In the genomic region with DNA sequence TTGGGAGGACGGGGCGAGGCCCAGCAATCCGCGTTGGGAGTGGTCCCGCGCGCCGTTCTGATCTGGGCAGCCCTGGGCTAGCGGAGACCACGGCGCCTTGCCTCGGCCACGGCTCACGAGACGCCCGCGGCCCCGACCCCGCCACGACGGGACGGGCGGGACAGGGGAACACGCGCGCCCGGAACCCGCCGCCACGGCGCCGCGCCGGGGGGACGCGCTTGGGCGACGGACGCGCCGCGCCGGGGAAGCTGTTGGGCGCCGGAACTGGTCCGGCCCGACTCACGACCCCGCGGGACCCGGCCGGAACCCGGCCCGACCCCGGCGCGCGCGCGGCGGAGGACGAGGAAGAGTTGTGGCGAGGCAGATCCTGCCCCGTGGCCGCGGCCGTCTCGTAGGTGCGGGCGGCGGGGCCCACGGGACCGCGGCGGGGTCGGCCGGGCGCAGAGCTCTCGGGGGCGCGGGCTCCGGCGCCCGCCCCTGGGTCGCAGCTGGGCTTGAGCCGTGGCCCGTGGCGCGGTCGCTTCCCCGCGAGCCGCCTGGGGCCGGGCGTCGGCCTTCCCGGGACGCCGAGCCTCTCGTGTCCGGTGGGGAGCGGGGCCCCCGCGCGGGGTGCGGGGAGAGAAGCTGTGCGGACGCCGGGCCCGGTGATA, we compare ENCODE assay signal across 1 cellular context.
TF ChIP-seq lines count a peak whose summit lies in the region.

A gene (plus strand): TSS at position 251 of the 650 bp plus-strand sequence. CDS start 6,830 bp downstream, outside the sequence.

TF ChIP-seq in HEK293, 187 proteins besides CTCF, POLR2A, EP300 and RAD21 (continued from another document):
- TF ChIP-seq, protein P1, sequence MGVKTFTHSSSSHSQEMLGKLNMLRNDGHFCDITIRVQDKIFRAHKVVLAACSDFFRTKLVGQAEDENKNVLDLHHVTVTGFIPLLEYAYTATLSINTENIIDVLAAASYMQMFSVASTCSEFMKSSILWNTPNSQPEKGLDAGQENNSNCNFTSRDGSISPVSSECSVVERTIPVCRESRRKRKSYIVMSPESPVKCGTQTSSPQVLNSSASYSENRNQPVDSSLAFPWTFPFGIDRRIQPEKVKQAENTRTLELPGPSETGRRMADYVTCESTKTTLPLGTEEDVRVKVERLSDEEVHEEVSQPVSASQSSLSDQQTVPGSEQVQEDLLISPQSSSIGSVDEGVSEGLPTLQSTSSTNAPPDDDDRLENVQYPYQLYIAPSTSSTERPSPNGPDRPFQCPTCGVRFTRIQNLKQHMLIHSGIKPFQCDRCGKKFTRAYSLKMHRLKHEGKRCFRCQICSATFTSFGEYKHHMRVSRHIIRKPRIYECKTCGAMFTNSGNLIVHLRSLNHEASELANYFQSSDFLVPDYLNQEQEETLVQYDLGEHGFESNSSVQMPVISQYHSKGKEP (tag by site-specific recombination; IDR thresholded peaks at IDR 0.05): peak; percentile 56
- no peak for TF ChIP-seq REPIN1 (tag by site-specific recombination; IDR thresholded peaks at IDR 0.05; ENCODE audit: low read depth)
- TF ChIP-seq, protein P2, sequence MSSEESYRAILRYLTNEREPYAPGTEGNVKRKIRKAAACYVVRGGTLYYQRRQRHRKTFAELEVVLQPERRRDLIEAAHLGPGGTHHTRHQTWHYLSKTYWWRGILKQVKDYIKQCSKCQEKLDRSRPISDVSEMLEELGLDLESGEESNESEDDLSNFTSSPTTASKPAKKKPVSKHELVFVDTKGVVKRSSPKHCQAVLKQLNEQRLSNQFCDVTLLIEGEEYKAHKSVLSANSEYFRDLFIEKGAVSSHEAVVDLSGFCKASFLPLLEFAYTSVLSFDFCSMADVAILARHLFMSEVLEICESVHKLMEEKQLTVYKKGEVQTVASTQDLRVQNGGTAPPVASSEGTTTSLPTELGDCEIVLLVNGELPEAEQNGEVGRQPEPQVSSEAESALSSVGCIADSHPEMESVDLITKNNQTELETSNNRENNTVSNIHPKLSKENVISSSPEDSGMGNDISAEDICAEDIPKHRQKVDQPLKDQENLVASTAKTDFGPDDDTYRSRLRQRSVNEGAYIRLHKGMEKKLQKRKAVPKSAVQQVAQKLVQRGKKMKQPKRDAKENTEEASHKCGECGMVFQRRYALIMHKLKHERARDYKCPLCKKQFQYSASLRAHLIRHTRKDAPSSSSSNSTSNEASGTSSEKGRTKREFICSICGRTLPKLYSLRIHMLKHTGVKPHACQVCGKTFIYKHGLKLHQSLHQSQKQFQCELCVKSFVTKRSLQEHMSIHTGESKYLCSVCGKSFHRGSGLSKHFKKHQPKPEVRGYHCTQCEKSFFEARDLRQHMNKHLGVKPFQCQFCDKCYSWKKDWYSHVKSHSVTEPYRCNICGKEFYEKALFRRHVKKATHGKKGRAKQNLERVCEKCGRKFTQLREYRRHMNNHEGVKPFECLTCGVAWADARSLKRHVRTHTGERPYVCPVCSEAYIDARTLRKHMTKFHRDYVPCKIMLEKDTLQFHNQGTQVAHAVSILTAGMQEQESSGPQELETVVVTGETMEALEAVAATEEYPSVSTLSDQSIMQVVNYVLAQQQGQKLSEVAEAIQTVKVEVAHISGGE (tag by site-specific recombination; conservative IDR thresholded peaks at IDR 0.05; ENCODE audit: low read depth): peak; percentile 86
- TF ChIP-seq ZNF560 (tag by site-specific recombination; IDR thresholded peaks at IDR 0.05; ENCODE audit: borderline replicate concordance): no peak
- no peak for TF ChIP-seq ZNF776 (tag by site-specific recombination; IDR thresholded peaks at IDR 0.05; ENCODE audit: borderline replicate concordance)
- TF ChIP-seq ZNF133 (tag by site-specific recombination; IDR thresholded peaks at IDR 0.05): no peak
- no peak for TF ChIP-seq ZNF175 (tag by site-specific recombination; IDR thresholded peaks at IDR 0.05)
- TF ChIP-seq ZNF76 (tag by site-specific recombination; IDR thresholded peaks at IDR 0.05; ENCODE audit: borderline replicate concordance, low read depth): no peak
- TF ChIP-seq ZNF660 (tag by site-specific recombination; IDR thresholded peaks at IDR 0.05): peak; percentile 73; the same call in 1 of the 2 replicates
- TF ChIP-seq ZSCAN30 (tag by site-specific recombination; IDR thresholded peaks at IDR 0.05): peak; percentile 48; the same call in 1 of the 2 replicates
- TF ChIP-seq ZBTB48 (tag by site-specific recombination; IDR thresholded peaks at IDR 0.05): no peak
- TF ChIP-seq, protein P3, sequence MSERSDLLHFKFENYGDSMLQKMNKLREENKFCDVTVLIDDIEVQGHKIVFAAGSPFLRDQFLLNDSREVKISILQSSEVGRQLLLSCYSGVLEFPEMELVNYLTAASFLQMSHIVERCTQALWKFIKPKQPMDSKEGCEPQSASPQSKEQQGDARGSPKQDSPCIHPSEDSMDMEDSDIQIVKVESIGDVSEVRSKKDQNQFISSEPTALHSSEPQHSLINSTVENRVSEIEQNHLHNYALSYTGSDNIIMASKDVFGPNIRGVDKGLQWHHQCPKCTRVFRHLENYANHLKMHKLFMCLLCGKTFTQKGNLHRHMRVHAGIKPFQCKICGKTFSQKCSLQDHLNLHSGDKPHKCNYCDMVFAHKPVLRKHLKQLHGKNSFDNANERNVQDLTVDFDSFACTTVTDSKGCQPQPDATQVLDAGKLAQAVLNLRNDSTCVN (tag by site-specific recombination; optimal IDR thresholded peaks at IDR 0.05): peak; percentile 45
- TF ChIP-seq, protein P4, sequence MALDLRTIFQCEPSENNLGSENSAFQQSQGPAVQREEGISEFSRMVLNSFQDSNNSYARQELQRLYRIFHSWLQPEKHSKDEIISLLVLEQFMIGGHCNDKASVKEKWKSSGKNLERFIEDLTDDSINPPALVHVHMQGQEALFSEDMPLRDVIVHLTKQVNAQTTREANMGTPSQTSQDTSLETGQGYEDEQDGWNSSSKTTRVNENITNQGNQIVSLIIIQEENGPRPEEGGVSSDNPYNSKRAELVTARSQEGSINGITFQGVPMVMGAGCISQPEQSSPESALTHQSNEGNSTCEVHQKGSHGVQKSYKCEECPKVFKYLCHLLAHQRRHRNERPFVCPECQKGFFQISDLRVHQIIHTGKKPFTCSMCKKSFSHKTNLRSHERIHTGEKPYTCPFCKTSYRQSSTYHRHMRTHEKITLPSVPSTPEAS (tag by site-specific recombination; IDR thresholded peaks at IDR 0.05): no peak
- TF ChIP-seq ZNF266 (tag by site-specific recombination; IDR thresholded peaks at IDR 0.05; ENCODE audit: low read depth): no peak
- TF ChIP-seq ZIC2 (tag by site-specific recombination; IDR thresholded peaks at IDR 0.05): no peak
- TF ChIP-seq, protein P5, sequence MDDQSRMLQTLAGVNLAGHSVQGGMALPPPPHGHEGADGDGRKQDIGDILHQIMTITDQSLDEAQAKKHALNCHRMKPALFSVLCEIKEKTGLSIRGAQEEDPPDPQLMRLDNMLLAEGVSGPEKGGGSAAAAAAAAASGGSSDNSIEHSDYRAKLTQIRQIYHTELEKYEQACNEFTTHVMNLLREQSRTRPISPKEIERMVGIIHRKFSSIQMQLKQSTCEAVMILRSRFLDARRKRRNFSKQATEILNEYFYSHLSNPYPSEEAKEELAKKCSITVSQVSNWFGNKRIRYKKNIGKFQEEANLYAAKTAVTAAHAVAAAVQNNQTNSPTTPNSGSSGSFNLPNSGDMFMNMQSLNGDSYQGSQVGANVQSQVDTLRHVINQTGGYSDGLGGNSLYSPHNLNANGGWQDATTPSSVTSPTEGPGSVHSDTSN (CRISPR knock-in tag; IDR thresholded peaks at IDR 0.05): peak; percentile 57; the same call in 1 of the 2 replicates
